ENCODE assay signal across 16 cellular contexts in the genomic region with DNA sequence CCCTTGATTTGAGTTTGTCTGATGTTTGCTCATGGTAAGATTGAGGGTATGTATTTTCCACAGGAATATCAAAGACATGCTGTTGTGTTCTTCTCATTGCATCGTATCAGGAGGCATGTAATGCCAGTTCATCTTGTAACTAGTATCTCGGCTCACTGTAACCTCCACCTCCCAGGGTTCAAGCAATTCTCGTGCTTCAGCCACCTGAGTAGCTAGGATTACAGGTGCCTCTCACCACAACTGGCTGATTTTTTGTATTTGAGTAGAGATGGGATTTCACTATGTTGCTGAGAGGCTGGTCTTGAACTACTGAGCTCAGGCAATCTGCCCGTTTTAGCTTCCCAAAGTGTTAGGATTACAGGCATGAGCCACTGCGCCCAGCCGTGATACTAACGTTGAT.
A peak's percentile ranks its signal among the peaks of the same experiment; 100 is the strongest.
DNase-seq lines count a peak whose midpoint lies in the region; ATAC-seq and TF ChIP-seq lines count a peak whose summit lies in the region.
"Had no signal": no experiment of that assay in that cellular context is flagged by ENCODE, and none has a peak within 500 bp of the region (broad histone marks: within the 10 kb centered on the region; RNA-seq: fewer than 3 reads in every experiment).

No MANE protein-coding gene starts in this region.

- peak overlapping the region; percentile 48 for H3K4me3 Mint-ChIP-seq in activated CD4-positive, alpha-beta T cell treated with anti-CD3 and anti-CD28 coated beads, Interleukin-2, amount 10 ng/mL, durations not matched to agents 24 days and 14 days
- no peak overlapping the region for H3K4me3 Mint-ChIP-seq in activated CD4-positive, alpha-beta T cell treated with anti-CD3 and anti-CD28 coated beads for 36 hours
- H3K4me3 Mint-ChIP-seq in CD8-positive, alpha-beta T cell = no peak overlapping the region
- H3K4me3 Mint-ChIP-seq in T-helper 17 cell = no peak overlapping the region
- H3K4me3 Mint-ChIP-seq: B cell; CD4-positive, CD25-positive, alpha-beta regulatory T cell; GM23338 had no signal

- H3K27ac Mint-ChIP-seq in activated CD4-positive, alpha-beta T cell treated with anti-CD3 and anti-CD28 coated beads, Interleukin-2, amount 10 ng/mL, durations not matched to agents 24 days and 14 days = peak overlapping the region; percentile 16
- no peak overlapping the region for H3K27ac Mint-ChIP-seq in activated CD4-positive, alpha-beta T cell treated with anti-CD3 and anti-CD28 coated beads for 36 hours
- H3K27ac Mint-ChIP-seq in CD8-positive, alpha-beta T cell = peak overlapping the region; percentile 55
- peak overlapping the region; percentile 45 for H3K27ac Mint-ChIP-seq in T-helper 17 cell
- H3K27ac Mint-ChIP-seq: B cell; CD4-positive, CD25-positive, alpha-beta regulatory T cell; GM23338 had no signal

- no peaks in the 10 kb centered on the region for H3K9me3 ChIP-seq in CD8-positive, alpha-beta T cell (ENCODE audit: low read length)
- H3K9me3 ChIP-seq in T-helper 17 cell (ENCODE audit: control insufficient read depth, low read length, poor library complexity, severe bottlenecking) (no peaks in the 10 kb centered on the region), smooth muscle cell (replicated peaks; ENCODE audit: low read depth) (no peaks in the 10 kb centered on the region)

- CTCF ChIA-PET in activated CD4-positive, alpha-beta T cell treated with anti-CD3 and anti-CD28 coated beads for 36 hours (lab: Charles Lee) = interaction anchor here (1.1 kb wide), 1 partner anchor 36 kb away, joined by 3 read pairs; no protein-coding TSS in a partner anchor
- CTCF ChIA-PET in CD8-positive, alpha-beta T cell (lab: Charles Lee) = interaction anchor here (1.1 to 3.4 kb wide), 4 partner anchors 10 to 164 kb away, joined by 3 to 12 read pairs (median 5); no protein-coding TSS in a partner anchor

- H4K20me1 ChIP-seq in smooth muscle cell (ENCODE audit: low read depth) = no peaks in the 10 kb centered on the region

- peaks cover 48% of the 10 kb centered on the region for H3K4me1 Mint-ChIP-seq in activated CD4-positive, alpha-beta T cell treated with anti-CD3 and anti-CD28 coated beads, Interleukin-2, amount 10 ng/mL, durations not matched to agents 24 days and 14 days
- peaks cover 22% of the 10 kb centered on the region for H3K4me1 Mint-ChIP-seq in activated CD4-positive, alpha-beta T cell treated with anti-CD3 and anti-CD28 coated beads for 36 hours
- peaks cover 12% of the 10 kb centered on the region for H3K4me1 Mint-ChIP-seq in CD8-positive, alpha-beta T cell (ENCODE audit: low read depth)
- H3K4me1 Mint-ChIP-seq in T-helper 17 cell = peaks cover 24% of the 10 kb centered on the region

- H3K9me3 Mint-ChIP-seq in activated CD4-positive, alpha-beta T cell treated with anti-CD3 and anti-CD28 coated beads, Interleukin-2, amount 10 ng/mL, durations not matched to agents 24 days and 14 days = peaks cover 10% of the 10 kb centered on the region
- H3K9me3 Mint-ChIP-seq in activated CD4-positive, alpha-beta T cell treated with anti-CD3 and anti-CD28 coated beads for 36 hours (ENCODE audit: low read depth) = peaks cover 14% of the 10 kb centered on the region
- H3K9me3 Mint-ChIP-seq in CD8-positive, alpha-beta T cell = peaks cover 3% of the 10 kb centered on the region

- 96% methylated on average over 7 of the region's 7 CpGs for WGBS in smooth muscle cell (ENCODE audit: low lambda C conversion rate)

- in situ Hi-C loops in KBM-7 (cut with MboI; ENCODE audit: low pct_unique_long_range_greater_than_20kb, low sequenced_read_pairs) = no loop called here

- no peaks in the 10 kb centered on the region for H3K27me3 Mint-ChIP-seq in activated CD4-positive, alpha-beta T cell treated with anti-CD3 and anti-CD28 coated beads, Interleukin-2, amount 10 ng/mL, durations not matched to agents 24 days and 14 days
- H3K27me3 Mint-ChIP-seq in activated CD4-positive, alpha-beta T cell treated with anti-CD3 and anti-CD28 coated beads for 36 hours = no peaks in the 10 kb centered on the region
- H3K27me3 Mint-ChIP-seq in CD8-positive, alpha-beta T cell (ENCODE audit: low read depth) = no peaks in the 10 kb centered on the region
- H3K27me3 Mint-ChIP-seq in T-helper 17 cell = no peaks in the 10 kb centered on the region
- H3K27me3 Mint-ChIP-seq: B cell; CD4-positive, CD25-positive, alpha-beta regulatory T cell had no signal

- H3K9ac ChIP-seq in smooth muscle cell (ENCODE audit: low read depth) = no peak overlapping the region
- H3K9ac ChIP-seq: BLaER1 treated with 17β-estradiol and CSF1 and Interleukin-3, amounts not matched to agents 10 nM and 100 nM had no signal

- no peaks in the 10 kb centered on the region for H3K36me3 ChIP-seq in CD8-positive, alpha-beta T cell (ENCODE audit: insufficient read depth, low read length)
- H3K36me3 ChIP-seq in smooth muscle cell (ENCODE audit: low read depth) = peaks cover 15% of the 10 kb centered on the region

- H3K4me1 ChIP-seq in CD8-positive, alpha-beta T cell (ENCODE audit: insufficient read depth, low read length) = peaks cover 12% of the 10 kb centered on the region
- H3K4me1 ChIP-seq in smooth muscle cell (ENCODE audit: low read depth) = peaks cover 22% of the 10 kb centered on the region

- intact Hi-C loops in activated CD4-positive, alpha-beta T cell treated with anti-CD3 and anti-CD28 coated beads, Interleukin-2, amount 10 ng/mL, durations not matched to agents 24 days and 14 days (cut with micrococcal nuclease) = no loop called here
- intact Hi-C loops in activated CD4-positive, alpha-beta T cell treated with anti-CD3 and anti-CD28 coated beads for 36 hours (cut with DNase I, micrococcal nuclease) = no loop called here
- intact Hi-C loops in CD8-positive, alpha-beta T cell (cut with DNase I, micrococcal nuclease) = no loop called here

- H3K27me3 ChIP-seq in CD8-positive, alpha-beta T cell (ENCODE audit: insufficient read depth, low read length) = no peaks in the 10 kb centered on the region
- no peaks in the 10 kb centered on the region for H3K27me3 ChIP-seq in smooth muscle cell (ENCODE audit: low read depth)

- no peak overlapping the region for H3K27ac ChIP-seq in CD8-positive, alpha-beta T cell (ENCODE audit: low read depth, low read length)
- H3K27ac ChIP-seq in smooth muscle cell (ENCODE audit: low read depth) = peak overlapping the region; percentile 100
- H3K27ac ChIP-seq: BLaER1 treated with 17β-estradiol and CSF1 and Interleukin-3, amounts not matched to agents 10 nM and 100 nM had no signal

- no peak for ATAC-seq in activated CD4-positive, alpha-beta T cell treated with anti-CD3 and anti-CD28 coated beads for 36 hours
- no peak for ATAC-seq in CD8-positive, alpha-beta T cell
- no peak for ATAC-seq in T-helper 17 cell
- ATAC-seq: GM23338 had no signal

- H3F3A ChIP-seq in smooth muscle cell (ENCODE audit: low read depth) = peaks cover 40% of the 10 kb centered on the region

- H3K79me2 ChIP-seq in smooth muscle cell (ENCODE audit: low read depth) = peaks cover 31% of the 10 kb centered on the region

- no peak for TF ChIP-seq CTCF in CD8-positive, alpha-beta T cell (IDR thresholded peaks at IDR 0.05)
- TF ChIP-seq CTCF in smooth muscle cell (IDR thresholded peaks at IDR 0.05; ENCODE audit: borderline replicate concordance, insufficient read depth, poor library complexity, severe bottlenecking) = no peak

- POLR2A ChIA-PET in activated CD4-positive, alpha-beta T cell treated with anti-CD3 and anti-CD28 coated beads for 36 hours (lab: Charles Lee) = no interaction called here
- POLR2A ChIA-PET in CD8-positive, alpha-beta T cell (lab: Charles Lee) = no interaction called here

- peaks cover 86% of the 10 kb centered on the region for H3K36me3 Mint-ChIP-seq in activated CD4-positive, alpha-beta T cell treated with anti-CD3 and anti-CD28 coated beads, Interleukin-2, amount 10 ng/mL, durations not matched to agents 24 days and 14 days (ENCODE audit: low read depth)
- H3K36me3 Mint-ChIP-seq in activated CD4-positive, alpha-beta T cell treated with anti-CD3 and anti-CD28 coated beads for 36 hours (ENCODE audit: low read depth) = peaks cover 75% of the 10 kb centered on the region
- H3K36me3 Mint-ChIP-seq in CD8-positive, alpha-beta T cell = peaks cover 72% of the 10 kb centered on the region
- H3K36me3 Mint-ChIP-seq in T-helper 17 cell (ENCODE audit: low read depth) = peaks cover 23% of the 10 kb centered on the region

- DNase-seq in activated CD4-positive, alpha-beta T cell treated with anti-CD3 and anti-CD28 coated beads, Interleukin-2, amount 10 ng/mL, durations not matched to agents 24 days and 14 days = no peak
- DNase-seq in activated CD4-positive, alpha-beta T cell treated with anti-CD3 and anti-CD28 coated beads for 36 hours = no peak
- DNase-seq in CD8-positive, alpha-beta T cell = no peak
- DNase-seq in T-helper 17 cell (no peak), smooth muscle cell (lab: John Stamatoyannopoulos, UW; ENCODE audit: unreplicated experiment) (no peak), AG08395 (ENCODE audit: low spot score) (no peak), KBM-7 (no peak)
- DNase-seq: 8988T; CD4-positive, CD25-positive, alpha-beta regulatory T cell; DMS153; DMS79; GDM1; HCEC 1CT had no signal

- H2AFZ ChIP-seq in smooth muscle cell (ENCODE audit: low read depth) = no peak overlapping the region
- H2AFZ ChIP-seq: GM23338 had no signal

- H3K4me2 ChIP-seq in smooth muscle cell = no peak overlapping the region
- H3K4me2 ChIP-seq: BLaER1 treated with 17β-estradiol and CSF1 and Interleukin-3, amounts not matched to agents 10 nM and 100 nM; GM23338 had no signal

- no peak overlapping the region for H3K4me3 ChIP-seq in CD8-positive, alpha-beta T cell (ENCODE audit: low read depth, low read length)
- no peak overlapping the region for H3K4me3 ChIP-seq in smooth muscle cell
- H3K4me3 ChIP-seq: BLaER1 treated with 17β-estradiol and CSF1 and Interleukin-3, amounts not matched to agents 10 nM and 100 nM; GM23338 had no signal
